ENCODE assay signal across 1 cellular context in the genomic region with DNA sequence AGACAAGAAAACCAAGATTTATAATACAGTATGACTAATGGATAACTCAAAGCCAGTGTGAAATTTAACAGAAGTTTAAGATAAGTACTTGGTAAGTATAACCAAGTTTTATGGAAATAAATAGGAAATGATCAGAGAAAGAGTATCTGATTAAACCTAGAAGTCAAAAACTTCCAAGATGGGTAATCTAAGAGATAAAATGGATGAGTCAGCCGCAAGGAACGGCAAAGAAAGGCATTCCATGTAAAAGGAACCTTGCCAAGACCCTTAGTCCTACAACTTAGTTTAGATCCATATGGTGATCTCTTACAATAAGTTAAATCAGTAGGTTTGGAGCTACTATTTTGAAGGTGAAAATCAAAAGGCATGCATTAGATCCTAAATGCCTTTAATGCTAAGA.
TF ChIP-seq lines count a peak whose summit lies in the region.

No MANE protein-coding gene starts in this region.

TF ChIP-seq in SK-N-SH, 30 proteins besides CTCF, POLR2A, EP300 and RAD21 (continued from another document):
- TF ChIP-seq, protein P1, sequence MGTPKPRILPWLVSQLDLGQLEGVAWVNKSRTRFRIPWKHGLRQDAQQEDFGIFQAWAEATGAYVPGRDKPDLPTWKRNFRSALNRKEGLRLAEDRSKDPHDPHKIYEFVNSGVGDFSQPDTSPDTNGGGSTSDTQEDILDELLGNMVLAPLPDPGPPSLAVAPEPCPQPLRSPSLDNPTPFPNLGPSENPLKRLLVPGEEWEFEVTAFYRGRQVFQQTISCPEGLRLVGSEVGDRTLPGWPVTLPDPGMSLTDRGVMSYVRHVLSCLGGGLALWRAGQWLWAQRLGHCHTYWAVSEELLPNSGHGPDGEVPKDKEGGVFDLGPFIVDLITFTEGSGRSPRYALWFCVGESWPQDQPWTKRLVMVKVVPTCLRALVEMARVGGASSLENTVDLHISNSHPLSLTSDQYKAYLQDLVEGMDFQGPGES (IDR thresholded peaks at IDR 0.05; ENCODE audit: low read depth, low read length), result no peak
- no peak for TF ChIP-seq RCOR1 (IDR thresholded peaks at IDR 0.05; ENCODE audit: low read length)
- TF ChIP-seq, protein P2, sequence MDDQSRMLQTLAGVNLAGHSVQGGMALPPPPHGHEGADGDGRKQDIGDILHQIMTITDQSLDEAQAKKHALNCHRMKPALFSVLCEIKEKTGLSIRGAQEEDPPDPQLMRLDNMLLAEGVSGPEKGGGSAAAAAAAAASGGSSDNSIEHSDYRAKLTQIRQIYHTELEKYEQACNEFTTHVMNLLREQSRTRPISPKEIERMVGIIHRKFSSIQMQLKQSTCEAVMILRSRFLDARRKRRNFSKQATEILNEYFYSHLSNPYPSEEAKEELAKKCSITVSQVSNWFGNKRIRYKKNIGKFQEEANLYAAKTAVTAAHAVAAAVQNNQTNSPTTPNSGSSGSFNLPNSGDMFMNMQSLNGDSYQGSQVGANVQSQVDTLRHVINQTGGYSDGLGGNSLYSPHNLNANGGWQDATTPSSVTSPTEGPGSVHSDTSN (IDR thresholded peaks at IDR 0.05), result peak; percentile 82
- no peak for TF ChIP-seq MXI1 (IDR thresholded peaks at IDR 0.05; ENCODE audit: low read depth, low read length)
- TF ChIP-seq TEAD4 (IDR thresholded peaks at IDR 0.05; ENCODE audit: borderline replicate concordance, insufficient read depth), result peak; percentile 93; the same call in 1 of the 2 replicates
- peak; percentile 61 for TF ChIP-seq MEF2A (IDR thresholded peaks at IDR 0.05; ENCODE audit: borderline replicate concordance, low read depth)
- TF ChIP-seq RXRA (IDR thresholded peaks at IDR 0.05; ENCODE audit: borderline replicate concordance, low read depth), result peak; percentile 79; the same call in 1 of the 2 replicates
- no peak for TF ChIP-seq GABPA (IDR thresholded peaks at IDR 0.05; ENCODE audit: low read depth)
